In the genomic region with DNA sequence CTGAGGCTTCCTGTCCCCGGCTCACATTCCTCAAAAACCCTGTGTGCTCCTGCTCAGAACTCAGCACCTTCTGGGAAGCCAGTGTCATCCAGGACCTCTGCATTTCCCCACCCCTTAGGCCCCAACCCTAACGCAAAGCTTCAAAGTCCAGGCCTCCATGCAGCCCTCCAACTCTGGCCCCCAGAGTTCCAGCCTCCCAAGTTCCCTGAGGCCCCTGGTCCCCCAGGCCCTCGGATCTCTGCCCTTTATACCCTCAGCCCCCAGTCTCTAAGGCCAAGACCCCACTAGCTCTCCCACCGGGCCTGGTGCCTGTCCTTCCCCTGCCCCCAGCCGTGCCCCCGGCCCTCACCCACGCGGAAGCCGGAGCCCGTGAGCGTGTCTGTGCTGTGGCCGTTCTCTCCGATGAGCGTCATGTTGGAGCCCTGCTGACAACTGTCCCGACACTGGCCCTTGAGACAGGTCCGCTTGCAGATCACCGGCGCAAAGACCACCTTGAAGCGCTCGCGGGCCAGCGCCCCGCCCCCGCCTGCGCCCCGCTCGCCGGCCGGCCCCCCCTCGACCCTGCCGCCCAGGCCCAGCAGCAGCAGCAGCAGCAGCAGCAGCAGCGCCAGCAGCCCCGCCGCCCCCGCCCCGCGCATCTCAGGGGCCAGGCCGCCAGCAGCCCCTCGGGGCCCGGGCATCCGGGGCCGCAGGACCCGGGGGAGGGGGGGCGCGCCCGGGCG, we compare ENCODE assay signal across 1 cellular context.
A peak's percentile ranks its signal among the peaks of the same experiment; 100 is the strongest.
TF ChIP-seq lines count a peak whose summit lies in the region.

No MANE protein-coding gene starts in this region.

TF ChIP-seq in HepG2, 621 proteins besides CTCF, POLR2A, EP300 and RAD21 (continued from another document and continues in another):
- TF ChIP-seq E2F2 (CRISPR knock-in tag; IDR thresholded peaks at IDR 0.05; ENCODE audit: borderline replicate concordance) (no peak), CSRNP1 (CRISPR knock-in tag; IDR thresholded peaks at IDR 0.05) (no peak; the same call in 1 of the 2 replicates), NCOA1 (CRISPR knock-in tag; IDR thresholded peaks at IDR 0.05) (no peak), ZMYM3 (CRISPR knock-in tag; IDR thresholded peaks at IDR 0.05) (no peak; the same call in 1 of the 2 replicates), SIX1 (CRISPR knock-in tag; IDR thresholded peaks at IDR 0.05; ENCODE audit: borderline replicate concordance) (no peak), ZNF138 (CRISPR knock-in tag; IDR thresholded peaks at IDR 0.05; ENCODE audit: low read depth) (no peak), NFIC (IDR thresholded peaks at IDR 0.05; ENCODE audit: low read length) (no peak), HMG20A (CRISPR knock-in tag; IDR thresholded peaks at IDR 0.05; ENCODE audit: borderline replicate concordance) (no peak), ZNF121 (CRISPR knock-in tag; IDR thresholded peaks at IDR 0.05) (no peak), ZNF644 (CRISPR knock-in tag; IDR thresholded peaks at IDR 0.05; ENCODE audit: low read depth) (no peak), MED13 (CRISPR knock-in tag; IDR thresholded peaks at IDR 0.05) (0 out of 2 replicates have a peak, but pooled peaks have one; percentile 12), TBX3 (IDR thresholded peaks at IDR 0.05; ENCODE audit: borderline replicate concordance) (no peak), ARID3A (IDR thresholded peaks at IDR 0.05; ENCODE audit: low read depth, low read length) (no peak), TGIF2 (CRISPR knock-in tag; IDR thresholded peaks at IDR 0.05) (no peak), MBNL3 (CRISPR knock-in tag; conservative IDR thresholded peaks at IDR 0.05) (no peak), JARID2 (CRISPR knock-in tag; IDR thresholded peaks at IDR 0.05; ENCODE audit: insufficient replicate concordance) (no peak), BHLHE40 (IDR thresholded peaks at IDR 0.05; ENCODE audit: low read length) (no peak), PAX8 (CRISPR knock-in tag; IDR thresholded peaks at IDR 0.05; ENCODE audit: borderline replicate concordance) (0 out of 2 replicates have a peak, but pooled peaks have one; percentile 37), HMG20B (CRISPR knock-in tag; conservative IDR thresholded peaks at IDR 0.05) (no peak), MAZ (IDR thresholded peaks at IDR 0.05; ENCODE audit: borderline replicate concordance, low read depth, low read length) (0 out of 2 replicates have a peak, but pooled peaks have one; percentile 47), MAZ (CRISPR knock-in tag; IDR thresholded peaks at IDR 0.05; ENCODE audit: low read depth) (peak; percentile 77), FOXO1 (CRISPR knock-in tag; IDR thresholded peaks at IDR 0.05) (no peak), HDAC6 (IDR thresholded peaks at IDR 0.05; ENCODE audit: low read depth, low read length) (no peak), NCOR1 (IDR thresholded peaks at IDR 0.05; ENCODE audit: borderline replicate concordance, low read length) (0 out of 2 replicates have a peak, but pooled peaks have one; percentile 28), SRSF1 (optimal IDR thresholded peaks at IDR 0.05; ENCODE audit: low read depth, low read length) (no peak), GATAD1 (CRISPR knock-in tag; IDR thresholded peaks at IDR 0.05) (no peak), TRIM22 (IDR thresholded peaks at IDR 0.05) (no peak), ZNF770 (CRISPR knock-in tag; IDR thresholded peaks at IDR 0.05) (peak; percentile 56; the same call in 1 of the 2 replicates), TFE3 (CRISPR knock-in tag; IDR thresholded peaks at IDR 0.05) (peak; percentile 28; the same call in 1 of the 2 replicates), RBAK (CRISPR knock-in tag; IDR thresholded peaks at IDR 0.05) (no peak), ZNF773 (CRISPR knock-in tag; IDR thresholded peaks at IDR 0.05; ENCODE audit: borderline replicate concordance) (no peak), YEATS4 (CRISPR knock-in tag; IDR thresholded peaks at IDR 0.05; ENCODE audit: borderline replicate concordance) (peak; percentile 26; the same call in 1 of the 2 replicates), ZBTB8A (CRISPR knock-in tag; IDR thresholded peaks at IDR 0.05; ENCODE audit: borderline replicate concordance, low read depth) (no peak), TSC22D2 (CRISPR knock-in tag; IDR thresholded peaks at IDR 0.05; ENCODE audit: borderline replicate concordance) (no peak), KLF16 (CRISPR knock-in tag; IDR thresholded peaks at IDR 0.05) (peak in 1 of 2 experiments; percentile 61; a peak in 1 of 4 replicates), ZFP36L1 (CRISPR knock-in tag; IDR thresholded peaks at IDR 0.05) (no peak), PAWR (CRISPR knock-in tag; IDR thresholded peaks at IDR 0.05; ENCODE audit: borderline replicate concordance) (no peak), SUZ12 (IDR thresholded peaks at IDR 0.05; ENCODE audit: low read depth, low read length) (no peak), PHB2 (IDR thresholded peaks at IDR 0.05; ENCODE audit: partially characterized antibody) (no peak), ZNF326 (CRISPR knock-in tag; IDR thresholded peaks at IDR 0.05; ENCODE audit: borderline replicate concordance) (no peak), PREB (CRISPR knock-in tag; IDR thresholded peaks at IDR 0.05) (no peak), MIER2 (CRISPR knock-in tag; IDR thresholded peaks at IDR 0.05) (no peak)
- TF ChIP-seq, protein P1, sequence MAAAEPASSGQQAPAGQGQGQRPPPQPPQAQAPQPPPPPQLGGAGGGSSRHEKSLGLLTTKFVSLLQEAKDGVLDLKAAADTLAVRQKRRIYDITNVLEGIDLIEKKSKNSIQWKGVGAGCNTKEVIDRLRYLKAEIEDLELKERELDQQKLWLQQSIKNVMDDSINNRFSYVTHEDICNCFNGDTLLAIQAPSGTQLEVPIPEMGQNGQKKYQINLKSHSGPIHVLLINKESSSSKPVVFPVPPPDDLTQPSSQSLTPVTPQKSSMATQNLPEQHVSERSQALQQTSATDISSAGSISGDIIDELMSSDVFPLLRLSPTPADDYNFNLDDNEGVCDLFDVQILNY (CRISPR knock-in tag; conservative IDR thresholded peaks at IDR 0.05), result no peak
- TF ChIP-seq, protein P2, sequence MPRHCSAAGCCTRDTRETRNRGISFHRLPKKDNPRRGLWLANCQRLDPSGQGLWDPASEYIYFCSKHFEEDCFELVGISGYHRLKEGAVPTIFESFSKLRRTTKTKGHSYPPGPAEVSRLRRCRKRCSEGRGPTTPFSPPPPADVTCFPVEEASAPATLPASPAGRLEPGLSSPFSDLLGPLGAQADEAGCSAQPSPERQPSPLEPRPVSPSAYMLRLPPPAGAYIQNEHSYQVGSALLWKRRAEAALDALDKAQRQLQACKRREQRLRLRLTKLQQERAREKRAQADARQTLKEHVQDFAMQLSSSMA (CRISPR knock-in tag; IDR thresholded peaks at IDR 0.05), result 0 out of 2 replicates have a peak, but pooled peaks have one; percentile 28
- TF ChIP-seq, protein P3, sequence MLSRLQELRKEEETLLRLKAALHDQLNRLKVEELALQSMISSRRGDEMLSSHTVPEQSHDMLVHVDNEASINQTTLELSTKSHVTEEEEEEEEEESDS (CRISPR knock-in tag; IDR thresholded peaks at IDR 0.05; ENCODE audit: borderline replicate concordance), result no peak
- TF ChIP-seq, protein P4, sequence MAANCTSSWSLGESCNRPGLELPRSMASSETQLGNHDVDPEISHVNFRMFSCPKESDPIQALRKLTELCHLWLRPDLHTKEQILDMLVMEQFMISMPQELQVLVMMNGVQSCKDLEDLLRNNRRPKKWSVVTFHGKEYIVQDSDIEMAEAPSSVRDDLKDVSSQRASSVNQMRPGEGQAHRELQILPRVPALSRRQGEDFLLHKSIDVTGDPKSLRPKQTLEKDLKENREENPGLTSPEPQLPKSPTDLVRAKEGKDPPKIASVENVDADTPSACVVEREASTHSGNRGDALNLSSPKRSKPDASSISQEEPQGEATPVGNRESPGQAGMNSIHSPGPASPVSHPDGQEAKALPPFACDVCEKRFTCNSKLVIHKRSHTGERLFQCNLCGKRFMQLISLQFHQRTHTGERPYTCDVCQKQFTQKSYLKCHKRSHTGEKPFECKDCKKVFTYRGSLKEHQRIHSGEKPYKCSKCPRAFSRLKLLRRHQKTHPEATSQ (CRISPR knock-in tag; IDR thresholded peaks at IDR 0.05; ENCODE audit: borderline replicate concordance), result no peak
- TF ChIP-seq, protein P5, sequence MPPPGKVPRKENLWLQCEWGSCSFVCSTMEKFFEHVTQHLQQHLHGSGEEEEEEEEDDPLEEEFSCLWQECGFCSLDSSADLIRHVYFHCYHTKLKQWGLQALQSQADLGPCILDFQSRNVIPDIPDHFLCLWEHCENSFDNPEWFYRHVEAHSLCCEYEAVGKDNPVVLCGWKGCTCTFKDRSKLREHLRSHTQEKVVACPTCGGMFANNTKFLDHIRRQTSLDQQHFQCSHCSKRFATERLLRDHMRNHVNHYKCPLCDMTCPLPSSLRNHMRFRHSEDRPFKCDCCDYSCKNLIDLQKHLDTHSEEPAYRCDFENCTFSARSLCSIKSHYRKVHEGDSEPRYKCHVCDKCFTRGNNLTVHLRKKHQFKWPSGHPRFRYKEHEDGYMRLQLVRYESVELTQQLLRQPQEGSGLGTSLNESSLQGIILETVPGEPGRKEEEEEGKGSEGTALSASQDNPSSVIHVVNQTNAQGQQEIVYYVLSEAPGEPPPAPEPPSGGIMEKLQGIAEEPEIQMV (CRISPR knock-in tag; IDR thresholded peaks at IDR 0.05; ENCODE audit: low read depth), result no peak
